ENCODE assay signal across 8 cellular contexts in genomic region chr12:47614521-47614920, GRCh38.
"Had no signal": no experiment of that assay in that cellular context is flagged by ENCODE, and none has a peak within 500 bp of the region (broad histone marks: within the 10 kb centered on the region; RNA-seq: fewer than 3 reads in every experiment).

No MANE protein-coding gene starts in this region.

- FAIRE-seq: H1, H54, HTR-8/SVneo had no signal

- H3K4me1 Mint-ChIP-seq: H9 had no signal

- H3K4me2 ChIP-seq: GM23338 had no signal

- H3K27ac Mint-ChIP-seq: GM23338, H9, IgD-negative memory B cell had no signal

- H3K27me3 Mint-ChIP-seq: IgD-negative memory B cell had no signal

- H3K4me3 Mint-ChIP-seq: GM23338, H9, IgD-negative memory B cell had no signal

- DNase-seq: H9, HCEC 1CT, KBM-7 had no signal

- H3K4me3 ChIP-seq: GM23338 had no signal

- H2AFZ ChIP-seq: GM23338 had no signal
